Comparison of ENCODE assay signal across 9 cellular contexts in the genomic region with DNA sequence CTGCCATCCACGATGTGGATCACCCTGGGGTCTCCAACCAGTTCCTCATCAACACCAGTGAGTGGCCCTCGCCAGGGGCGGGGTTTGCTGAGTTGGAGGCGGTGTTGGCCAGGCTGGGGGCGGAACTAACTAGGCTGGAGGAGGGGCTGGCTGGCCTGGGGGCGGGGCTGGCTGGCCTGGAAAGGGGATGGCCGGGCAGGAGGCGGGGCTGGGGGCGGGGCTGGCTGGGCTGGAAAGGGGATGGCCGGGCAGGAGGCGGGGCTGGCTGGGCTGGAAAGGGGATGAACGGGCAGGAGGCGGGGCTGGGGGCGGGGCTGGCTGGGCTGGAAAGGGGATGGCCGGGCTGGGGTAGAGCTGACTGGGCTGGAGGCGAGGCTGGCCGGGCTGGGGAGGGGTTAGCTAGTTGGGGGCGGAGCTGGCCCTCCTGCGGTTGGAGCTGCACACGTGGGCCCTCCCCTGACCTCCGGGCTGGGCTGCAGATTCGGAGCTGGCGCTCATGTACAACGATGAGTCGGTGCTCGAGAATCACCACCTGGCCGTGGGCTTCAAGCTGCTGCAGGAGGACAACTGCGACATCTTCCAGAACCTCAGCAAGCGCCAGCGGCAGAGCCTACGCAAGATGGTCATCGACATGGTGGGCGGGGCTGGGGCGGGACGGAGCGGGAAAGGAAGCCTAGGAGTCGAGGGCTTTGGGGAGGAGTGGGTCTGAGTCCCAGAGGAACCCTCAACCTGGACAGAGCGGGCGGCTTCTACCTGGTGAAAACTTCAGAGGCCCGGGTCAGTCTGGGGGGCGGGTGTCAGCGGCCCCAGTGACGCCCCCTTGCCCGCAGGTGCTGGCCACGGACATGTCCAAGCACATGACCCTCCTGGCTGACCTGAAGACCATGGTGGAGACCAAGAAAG. TPM values are rescaled to one million over a fixed set of nuclear protein-coding genes. Genes with fewer than 3 reads are reported as not detected.
DNase-seq lines count a peak whose midpoint lies in the region; ATAC-seq, FAIRE-seq and TF ChIP-seq lines count a peak whose summit lies in the region.
"Had no signal": no experiment of that assay in that cellular context is flagged by ENCODE, and none has a peak within 500 bp of the region (broad histone marks: within the 10 kb centered on the region; RNA-seq: fewer than 3 reads in every experiment).

No MANE protein-coding gene starts in this region.

- H3K27me3 Mint-ChIP-seq in activated CD4-positive, alpha-beta T cell treated with anti-CD3 and anti-CD28 coated beads for 36 hours: peaks cover 3% of the 10 kb centered on the region

- FAIRE-seq in kidney (lab: Jason Lieb, UNC): no peak
- FAIRE-seq: islet of Langerhans had no signal

- intact Hi-C loops in activated CD4-positive, alpha-beta T cell treated with anti-CD3 and anti-CD28 coated beads for 36 hours (cut with DNase I, micrococcal nuclease): loop anchor here in 1 of 2 experiments (1.0 kb wide), 8 partner anchors 18 to 409 kb away; partner anchors contain the start of genes ATG4D, CDC37 and RAVER1
- intact Hi-C loops in kidney (cut with DNase I): no loop called here

- POLR2A ChIA-PET in HEK293T (lab: Yijun Ruan, JAX): no interaction called here
- POLR2A ChIA-PET in activated CD4-positive, alpha-beta T cell treated with anti-CD3 and anti-CD28 coated beads for 36 hours (lab: Charles Lee): no interaction called here

- no peak overlapping the region for H3K27ac ChIP-seq in kidney (ENCODE audit: low read depth in 2 of 2, low read length in 2 of 2)

- H3K36me3 Mint-ChIP-seq in activated CD4-positive, alpha-beta T cell treated with anti-CD3 and anti-CD28 coated beads for 36 hours (ENCODE audit: low read depth): no peaks in the 10 kb centered on the region

- H3K9me3 ChIP-seq in kidney (ENCODE audit: control insufficient read depth in 1 of 2, low read length in 2 of 2): no peaks in the 10 kb centered on the region

- TF ChIP-seq CTCF in kidney (IDR thresholded peaks at IDR 0.05; ENCODE audit: borderline replicate concordance, extremely low read depth, insufficient read depth): no peak

- ATAC-seq in activated CD4-positive, alpha-beta T cell treated with anti-CD3 and anti-CD28 coated beads for 36 hours: peak; percentile 98

- in situ Hi-C loops in G401 (cut with HindIII; ENCODE audit: low sequenced_read_pairs): no loop called here

- peak overlapping the region; percentile 43 for H3K4me3 Mint-ChIP-seq in activated CD4-positive, alpha-beta T cell treated with anti-CD3 and anti-CD28 coated beads for 36 hours

- H3K4me3 ChIP-seq in kidney (ENCODE audit: low read length in 2 of 2): peak overlapping the region; percentile 45 to 61

- peaks cover 0 to 3% of the 10 kb centered on the region in 2 donors for H3K4me1 ChIP-seq in kidney (ENCODE audit: control insufficient read depth in 1 of 2, insufficient read depth in 1 of 2, low read depth in 1 of 2, low read length in 2 of 2)

- no peak overlapping the region for H3K9ac ChIP-seq in kidney (ENCODE audit: low read length in 2 of 2)

- H3K27ac Mint-ChIP-seq in activated CD4-positive, alpha-beta T cell treated with anti-CD3 and anti-CD28 coated beads for 36 hours: no peak overlapping the region

- peaks cover 9% of the 10 kb centered on the region for H3K4me1 Mint-ChIP-seq in activated CD4-positive, alpha-beta T cell treated with anti-CD3 and anti-CD28 coated beads for 36 hours

- CTCF ChIA-PET in HEK293T (lab: Yijun Ruan, JAX): interaction anchor here (0.5 to 1.0 kb wide), 4 partner anchors 10 to 108 kb away, joined by 3 to 4 read pairs (median 3); no protein-coding TSS in a partner anchor
- CTCF ChIA-PET in activated CD4-positive, alpha-beta T cell treated with anti-CD3 and anti-CD28 coated beads for 36 hours (lab: Charles Lee): interaction anchor here (0.6 to 1.5 kb wide), 6 partner anchors 11 to 192 kb away, joined by 3 to 6 read pairs (median 3); no protein-coding TSS in a partner anchor

- DNase-seq in G401 (ENCODE audit: low spot score) (peak; percentile 76), HEK293T (ENCODE audit: extremely low spot score) (peak; percentile 99), NCI-H146 treated with DMSO at 0.1 percent for 48 hours (lab: John Stamatoyannopoulos, UW; ENCODE audit: unreplicated experiment) (peak; percentile 82), cerebellar nuclear complex (lab: John Stamatoyannopoulos, UW) (peak; percentile 13 to 44), kidney (peak; percentile 97), NOMO-1 treated with dmso at 0.1 percent for 144 hours (lab: John Stamatoyannopoulos, UW; ENCODE audit: unreplicated experiment) (no peak)
- DNase-seq in activated CD4-positive, alpha-beta T cell treated with anti-CD3 and anti-CD28 coated beads for 36 hours: peak; percentile 98
- DNase-seq in stimulated activated CD4-positive, alpha-beta T cell treated with anti-CD3 and anti-CD28 coated beads, Interleukin-15, amount 100 ng/mL, for 1 hour (ENCODE audit: low read depth in 1 of 2, low spot score in 1 of 2): peak; percentile 75 to 76

- H3K36me3 ChIP-seq in kidney (ENCODE audit: control insufficient read depth in 1 of 2, insufficient read depth in 2 of 2, low read length in 2 of 2): no peaks in the 10 kb centered on the region

- H3K9me3 Mint-ChIP-seq in activated CD4-positive, alpha-beta T cell treated with anti-CD3 and anti-CD28 coated beads for 36 hours (ENCODE audit: low read depth): no peaks in the 10 kb centered on the region

TF ChIP-seq in HEK293T, 16 proteins besides CTCF, POLR2A, EP300 and RAD21:
- TF ChIP-seq L3MBTL2 (conservative IDR thresholded peaks at IDR 0.05) (peak; percentile 94), ZNF384 (IDR thresholded peaks at IDR 0.05) (no peak)

RNA-seq across cellular contexts. Expression of gene PDE4A, which starts 41.0 kb away (rescaled TPM):
- total RNA-seq in G401 (2014; rRNA removed; shearing (Covaris generic)): 7.6 and 10.7 TPM in 2 replicates
- 1 to 10 TPM; 3.9 to 4.3 TPM for total RNA-seq in activated CD4-positive, alpha-beta T cell treated with anti-CD3 and anti-CD28 coated beads for 36 hours
- total RNA-seq in kidney: 17.5 TPM
- polyA plus RNA-seq in kidney (ENCODE audit: insufficient read depth, low read depth, low replicate concordance): 4.5 TPM

RNA-seq across cellular contexts. Expression of gene KEAP1, which starts 41.9 kb away (rescaled TPM):
- 141 and 143 TPM in 2 replicates for total RNA-seq in G401 (2014; rRNA removed; shearing (Covaris generic))
- total RNA-seq in activated CD4-positive, alpha-beta T cell treated with anti-CD3 and anti-CD28 coated beads for 36 hours: 10 to 100 TPM; 38.7 to 58.7 TPM
- total RNA-seq in kidney: 60.8 TPM
- 79.4 TPM for polyA plus RNA-seq in kidney (ENCODE audit: insufficient read depth, low read depth, low replicate concordance)

RNA-seq across cellular contexts. Expression of gene S1PR5, which starts 55.9 kb away (rescaled TPM):
- 13.5 and 22.1 TPM in 2 replicates for total RNA-seq in G401 (2014; rRNA removed; shearing (Covaris generic))
- under 1 TPM; 0.07 to 0.11 TPM for total RNA-seq in activated CD4-positive, alpha-beta T cell treated with anti-CD3 and anti-CD28 coated beads for 36 hours
- total RNA-seq in kidney: 0.69 TPM
- 0.84 TPM for polyA plus RNA-seq in kidney (ENCODE audit: insufficient read depth, low read depth, low replicate concordance)

RNA-seq across cellular contexts. Expression of gene CDC37, which starts 58.0 kb away (rescaled TPM):
- 298 and 319 TPM in 2 replicates for total RNA-seq in G401 (2014; rRNA removed; shearing (Covaris generic))
- 100 to 1,000 TPM; 178 to 190 TPM for total RNA-seq in activated CD4-positive, alpha-beta T cell treated with anti-CD3 and anti-CD28 coated beads for 36 hours
- total RNA-seq in kidney: 139 TPM
- 149 TPM for polyA plus RNA-seq in kidney (ENCODE audit: insufficient read depth, low read depth, low replicate concordance)
